In the genomic region with DNA sequence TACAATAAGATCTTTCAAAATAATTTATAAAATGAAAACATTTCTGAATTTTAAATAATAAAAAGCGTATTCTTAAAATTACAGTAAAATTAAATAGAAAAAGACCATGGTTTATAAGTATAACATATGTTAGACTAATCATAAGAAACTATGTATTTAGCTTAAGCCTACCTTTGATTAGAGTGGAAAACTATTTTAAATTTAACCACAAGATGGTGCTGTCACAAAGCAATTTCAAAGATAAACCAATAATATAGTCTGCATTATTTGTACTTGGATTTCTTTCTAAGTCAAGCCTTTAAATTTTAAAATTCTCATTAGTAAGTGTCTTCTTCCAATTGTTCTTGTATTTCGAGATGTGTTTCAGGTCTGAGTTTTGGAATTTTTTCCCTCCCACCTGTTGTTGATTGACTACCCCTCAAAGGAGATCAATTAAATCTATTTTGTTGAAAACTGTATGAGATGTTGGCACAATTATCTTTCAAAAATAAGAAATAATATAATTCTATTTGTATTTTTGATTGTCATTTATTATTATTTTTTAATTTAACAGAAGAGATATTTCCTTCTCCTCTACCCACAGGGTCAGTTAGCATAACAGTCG, we compare ENCODE assay signal across 8 cellular contexts.
DNase-seq lines count a peak whose midpoint lies in the region; ATAC-seq and TF ChIP-seq lines count a peak whose summit lies in the region.

No MANE protein-coding gene starts in this region.

- ATAC-seq in HG02884 (IDR thresholded peaks at IDR 0.05; ENCODE audit: unreplicated experiment) (peak; percentile 66), HG02763 (IDR thresholded peaks at IDR 0.05; ENCODE audit: unreplicated experiment) (no peak)

- H3K9ac ChIP-seq in parathyroid adenoma, result no peak overlapping the region

- no peak overlapping the region for H2AFZ ChIP-seq in parathyroid adenoma

- H3K4me3 ChIP-seq in parathyroid adenoma (ENCODE audit: low read depth, low read length), result no peak overlapping the region

- H3K79me2 ChIP-seq in parathyroid adenoma, result no peaks in the 10 kb centered on the region

- DNase-seq in NCI-H2081 (lab: John Stamatoyannopoulos, UW) (peak; percentile 41 to 52), NCI-H2081 treated with DMSO at 0.1 percent for 48 hours (lab: John Stamatoyannopoulos, UW) (no peak), NCI-H748 treated with DMSO at 0.1 percent for 48 hours (lab: John Stamatoyannopoulos, UW) (peak; percentile 28), dermis microvascular lymphatic vessel endothelial cell (ENCODE audit: low read depth in 2 of 2) (peak; percentile 21 to 30)
- no peak for DNase-seq in stimulated activated naive CD4-positive, alpha-beta T cell treated with Interleukin-2 at 50 U/mL for 16 hours (lab: John Stamatoyannopoulos, UW)

- no peaks in the 10 kb centered on the region for H3K36me3 ChIP-seq in parathyroid adenoma (ENCODE audit: control insufficient read depth, insufficient read depth, low read length)

- no peak overlapping the region for H3K27ac ChIP-seq in parathyroid adenoma

- no peaks in the 10 kb centered on the region for H3K27me3 ChIP-seq in parathyroid adenoma (ENCODE audit: control insufficient read depth, insufficient read depth, low read length)

- TF ChIP-seq CTCF in parathyroid adenoma (IDR thresholded peaks at IDR 0.05), result peak; percentile 20

- no peaks in the 10 kb centered on the region for H3K9me3 ChIP-seq in parathyroid adenoma (ENCODE audit: control insufficient read depth, low read length)

- no peak overlapping the region for H3K4me2 ChIP-seq in parathyroid adenoma (ENCODE audit: low read length)

- H3K4me1 ChIP-seq in parathyroid adenoma, result no peaks in the 10 kb centered on the region

Comparison
In these comparisons a context has a peak if more than half of its experiments do, and no peak if none do; other contexts are left out.
1. DNase-seq: peak in NCI-H2081 (2 of 2), NCI-H748 treated with DMSO at 0.1 percent for 48 hours (single experiment) and dermis microvascular lymphatic vessel endothelial cell (2 of 2); none in NCI-H2081 treated with DMSO at 0.1 percent for 48 hours (single experiment) and stimulated activated naive CD4-positive, alpha-beta T cell treated with Interleukin-2 at 50 U/mL for 16 hours (single experiment).